Comparison of ENCODE assay signal across 16 cellular contexts in genomic region chr10:4669585-4669984, GRCh38.
"Had no signal": no experiment of that assay in that cellular context is flagged by ENCODE, and none has a peak within 500 bp of the region (broad histone marks: within the 10 kb centered on the region; RNA-seq: fewer than 3 reads in every experiment).

No MANE protein-coding gene starts in this region.

- DNase-seq: effector memory CD8-positive, alpha-beta T cell; esophagus squamous epithelium; foreskin fibroblast; immature natural killer cell; kidney; naive thymus-derived CD4-positive, alpha-beta T cell; psoas muscle; retina; stimulated activated CD4-positive, alpha-beta T cell treated with anti-CD3 and anti-CD28 coated beads, Interleukin-2, amount 100 ng/mL, for 24 hours; stimulated activated CD4-positive, alpha-beta T cell treated with anti-CD3 and anti-CD28 coated beads, Interleukin-4, amount 100 ng/mL, for 4 hours; stimulated activated naive B cell treated with anti-CD40 and anti-IgM and Interleukin-4, amounts not matched to agents 10 μg/mL and 1 μg/mL and 100 μg/mL, for 72 hours; stimulated activated naive CD8-positive, alpha-beta T cell treated with anti-CD3 and anti-CD28 coated beads, Interleukin-15, amount 100 ng/mL, for 72 hours; testis had no signal

- H3K4me3 ChIP-seq: esophagus squamous epithelium, psoas muscle, testis, tibial nerve had no signal

- H3K4me1 ChIP-seq: testis, tibial nerve had no signal

- H3K36me3 ChIP-seq: esophagus squamous epithelium, neutrophil, tibial nerve had no signal

- ATAC-seq: effector memory CD8-positive, alpha-beta T cell; naive thymus-derived CD4-positive, alpha-beta T cell; psoas muscle; sciatic nerve; stimulated activated naive B cell treated with anti-CD40 and anti-IgM and Interleukin-4, amounts not matched to agents 10 μg/mL and 1 μg/mL and 100 μg/mL, for 72 hours; stimulated activated naive CD8-positive, alpha-beta T cell treated with anti-CD3 and anti-CD28 coated beads, Interleukin-15, amount 100 ng/mL, for 72 hours had no signal

- H3K9me3 ChIP-seq: esophagus squamous epithelium, neutrophil, testis had no signal

- H3K27me3 ChIP-seq: esophagus squamous epithelium, neutrophil, testis, tibial nerve had no signal

- H3K27ac ChIP-seq: neutrophil, psoas muscle, testis, tibial nerve had no signal
